In genomic region chr10:6098156-6098555, GRCh38 we compare ENCODE assay signal across 2 cellular contexts.
TF ChIP-seq lines count a peak whose summit lies in the region.

No MANE protein-coding gene starts in this region.

TF ChIP-seq in GM23338, 12 proteins besides CTCF, POLR2A, EP300 and RAD21 (continued from another document):
- TF ChIP-seq, protein P1, sequence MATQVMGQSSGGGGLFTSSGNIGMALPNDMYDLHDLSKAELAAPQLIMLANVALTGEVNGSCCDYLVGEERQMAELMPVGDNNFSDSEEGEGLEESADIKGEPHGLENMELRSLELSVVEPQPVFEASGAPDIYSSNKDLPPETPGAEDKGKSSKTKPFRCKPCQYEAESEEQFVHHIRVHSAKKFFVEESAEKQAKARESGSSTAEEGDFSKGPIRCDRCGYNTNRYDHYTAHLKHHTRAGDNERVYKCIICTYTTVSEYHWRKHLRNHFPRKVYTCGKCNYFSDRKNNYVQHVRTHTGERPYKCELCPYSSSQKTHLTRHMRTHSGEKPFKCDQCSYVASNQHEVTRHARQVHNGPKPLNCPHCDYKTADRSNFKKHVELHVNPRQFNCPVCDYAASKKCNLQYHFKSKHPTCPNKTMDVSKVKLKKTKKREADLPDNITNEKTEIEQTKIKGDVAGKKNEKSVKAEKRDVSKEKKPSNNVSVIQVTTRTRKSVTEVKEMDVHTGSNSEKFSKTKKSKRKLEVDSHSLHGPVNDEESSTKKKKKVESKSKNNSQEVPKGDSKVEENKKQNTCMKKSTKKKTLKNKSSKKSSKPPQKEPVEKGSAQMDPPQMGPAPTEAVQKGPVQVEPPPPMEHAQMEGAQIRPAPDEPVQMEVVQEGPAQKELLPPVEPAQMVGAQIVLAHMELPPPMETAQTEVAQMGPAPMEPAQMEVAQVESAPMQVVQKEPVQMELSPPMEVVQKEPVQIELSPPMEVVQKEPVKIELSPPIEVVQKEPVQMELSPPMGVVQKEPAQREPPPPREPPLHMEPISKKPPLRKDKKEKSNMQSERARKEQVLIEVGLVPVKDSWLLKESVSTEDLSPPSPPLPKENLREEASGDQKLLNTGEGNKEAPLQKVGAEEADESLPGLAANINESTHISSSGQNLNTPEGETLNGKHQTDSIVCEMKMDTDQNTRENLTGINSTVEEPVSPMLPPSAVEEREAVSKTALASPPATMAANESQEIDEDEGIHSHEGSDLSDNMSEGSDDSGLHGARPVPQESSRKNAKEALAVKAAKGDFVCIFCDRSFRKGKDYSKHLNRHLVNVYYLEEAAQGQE (IDR thresholded peaks at IDR 0.05; ENCODE audit: unreplicated experiment) = no peak
- no peak for TF ChIP-seq EZH2 (IDR thresholded peaks at IDR 0.05; ENCODE audit: low read depth, unreplicated experiment)
- no peak for TF ChIP-seq CREB1 (CRISPR knock-in tag; IDR thresholded peaks at IDR 0.05; ENCODE audit: low read depth)
- no peak for TF ChIP-seq JUNB (IDR thresholded peaks at IDR 0.05; ENCODE audit: unreplicated experiment)
- TF ChIP-seq EZH2phosphoT487 (IDR thresholded peaks at IDR 0.05; ENCODE audit: unreplicated experiment) = no peak
- TF ChIP-seq ZNF331 (CRISPR knock-in tag; IDR thresholded peaks at IDR 0.05; ENCODE audit: low read depth) = no peak
- no peak for TF ChIP-seq STAT1 (IDR thresholded peaks at IDR 0.05; ENCODE audit: unreplicated experiment)
- TF ChIP-seq ETS1 (IDR thresholded peaks at IDR 0.05) = no peak
- TF ChIP-seq POLR2AphosphoS5 (IDR thresholded peaks at IDR 0.05; ENCODE audit: low read depth) = no peak
- no peak for TF ChIP-seq ZNF462 (CRISPR knock-in tag; IDR thresholded peaks at IDR 0.05)
- TF ChIP-seq ZNF114 (CRISPR knock-in tag; IDR thresholded peaks at IDR 0.05) = no peak
TF ChIP-seq in GM23338: peak in this region for 0.

TF ChIP-seq in WTC11, 78 proteins besides CTCF, POLR2A, EP300 and RAD21 (continued from another document):
- TF ChIP-seq, protein P2, sequence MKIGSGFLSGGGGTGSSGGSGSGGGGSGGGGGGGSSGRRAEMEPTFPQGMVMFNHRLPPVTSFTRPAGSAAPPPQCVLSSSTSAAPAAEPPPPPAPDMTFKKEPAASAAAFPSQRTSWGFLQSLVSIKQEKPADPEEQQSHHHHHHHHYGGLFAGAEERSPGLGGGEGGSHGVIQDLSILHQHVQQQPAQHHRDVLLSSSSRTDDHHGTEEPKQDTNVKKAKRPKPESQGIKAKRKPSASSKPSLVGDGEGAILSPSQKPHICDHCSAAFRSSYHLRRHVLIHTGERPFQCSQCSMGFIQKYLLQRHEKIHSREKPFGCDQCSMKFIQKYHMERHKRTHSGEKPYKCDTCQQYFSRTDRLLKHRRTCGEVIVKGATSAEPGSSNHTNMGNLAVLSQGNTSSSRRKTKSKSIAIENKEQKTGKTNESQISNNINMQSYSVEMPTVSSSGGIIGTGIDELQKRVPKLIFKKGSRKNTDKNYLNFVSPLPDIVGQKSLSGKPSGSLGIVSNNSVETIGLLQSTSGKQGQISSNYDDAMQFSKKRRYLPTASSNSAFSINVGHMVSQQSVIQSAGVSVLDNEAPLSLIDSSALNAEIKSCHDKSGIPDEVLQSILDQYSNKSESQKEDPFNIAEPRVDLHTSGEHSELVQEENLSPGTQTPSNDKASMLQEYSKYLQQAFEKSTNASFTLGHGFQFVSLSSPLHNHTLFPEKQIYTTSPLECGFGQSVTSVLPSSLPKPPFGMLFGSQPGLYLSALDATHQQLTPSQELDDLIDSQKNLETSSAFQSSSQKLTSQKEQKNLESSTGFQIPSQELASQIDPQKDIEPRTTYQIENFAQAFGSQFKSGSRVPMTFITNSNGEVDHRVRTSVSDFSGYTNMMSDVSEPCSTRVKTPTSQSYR (CRISPR knock-in tag; IDR thresholded peaks at IDR 0.05) = no peak
